Comparison of ENCODE assay signal across 8 cellular contexts in genomic region chr5:111550282-111551020, GRCh38. TPM values are rescaled to one million over a fixed set of nuclear protein-coding genes. Genes with fewer than 3 reads are reported as not detected.
DNase-seq lines count a peak whose midpoint lies in the region; ATAC-seq and TF ChIP-seq lines count a peak whose summit lies in the region.

No MANE protein-coding gene starts in this region.

- no peak overlapping the region for H3K27ac Mint-ChIP-seq in central memory CD8-positive, alpha-beta T cell (ENCODE audit: low read depth)

- peak; percentile 96 for DNase-seq in AG09309 (ENCODE audit: low read depth)
- peak; percentile 58 for DNase-seq in NCI-H2171 treated with DMSO at 0.1 percent for 48 hours (lab: John Stamatoyannopoulos, UW)
- DNase-seq in activated CD4-positive, CD25-positive, alpha-beta regulatory T cell (lab: John Stamatoyannopoulos, UW), result peak; percentile 23 to 58 (median 34)
- peak; percentile 40 to 49 for DNase-seq in central memory CD8-positive, alpha-beta T cell (ENCODE audit: low spot score in 2 of 2)
- DNase-seq in left colon, result peak; percentile 59 to 70
- peak; percentile 57 for DNase-seq in stimulated activated CD4-positive, alpha-beta T cell treated with anti-CD3 and anti-CD28 coated beads, Interleukin-2, amount 100 ng/mL, for 4 hours (ENCODE audit: low read depth)

- H3K4me3 ChIP-seq in AG09309 (ENCODE audit: control insufficient read depth, low read depth, low read length), result no peak overlapping the region

- no peaks in the 10 kb centered on the region for H3K9me3 Mint-ChIP-seq in central memory CD8-positive, alpha-beta T cell

- intact Hi-C loops in left colon (cut with DNase I, micrococcal nuclease), result loop anchor here in 1 of 2 donors (10.0 kb wide), 1 partner anchor 594 kb away; no protein-coding TSS in a partner anchor

- H3K4me3 Mint-ChIP-seq in central memory CD8-positive, alpha-beta T cell, result no peak overlapping the region

- peak; percentile 91 for ATAC-seq in GM18867 (IDR thresholded peaks at IDR 0.05; ENCODE audit: unreplicated experiment)
- peak; percentile 95 for ATAC-seq in HG03095 (IDR thresholded peaks at IDR 0.05; ENCODE audit: unreplicated experiment)
- peak; percentile 72 for ATAC-seq in central memory CD8-positive, alpha-beta T cell (replicated peaks; ENCODE audit: extremely low read depth, poor library complexity, severe bottlenecking)
- peak; percentile 81 for ATAC-seq in left colon

- peaks cover 9% of the 10 kb centered on the region for H3K4me1 Mint-ChIP-seq in central memory CD8-positive, alpha-beta T cell

- H3K36me3 Mint-ChIP-seq in central memory CD8-positive, alpha-beta T cell (ENCODE audit: insufficient read depth), result peaks cover 3% of the 10 kb centered on the region

- TF ChIP-seq CTCF in AG09309 (IDR thresholded peaks at IDR 0.05; ENCODE audit: control insufficient read depth, insufficient read depth, low read depth, low read length, missing control alignments), result peak; percentile 50

- H3K27me3 Mint-ChIP-seq in central memory CD8-positive, alpha-beta T cell, result peaks cover 22% of the 10 kb centered on the region

RNA-seq across cellular contexts. Expression of gene STARD4, which starts 38.1 kb away (rescaled TPM):
- 10 to 100 TPM; 37.5 to 54.9 TPM for total RNA-seq in left colon

Comparison
In these comparisons a context has a peak if more than half of its experiments do, and no peak if none do; other contexts are left out.
1. DNase-seq: peak in every context shown above with its lines; median percentile 96 in AG09309; 64 in left colon; 58 in NCI-H2171 treated with DMSO at 0.1 percent for 48 hours; 57 in stimulated activated CD4-positive, alpha-beta T cell treated with anti-CD3 and anti-CD28 coated beads, Interleukin-2, amount 100 ng/mL, for 4 hours; 44 in central memory CD8-positive, alpha-beta T cell; 34 in activated CD4-positive, CD25-positive, alpha-beta regulatory T cell.